ENCODE assay signal across 38 cellular contexts in genomic region chr1:241180569-241180968, GRCh38.
"Had no signal": no experiment of that assay in that cellular context is flagged by ENCODE, and none has a peak within 500 bp of the region (broad histone marks: within the 10 kb centered on the region; RNA-seq: fewer than 3 reads in every experiment).

No MANE protein-coding gene starts in this region.

- H3K9me3 Mint-ChIP-seq: brain had no signal

- H3K9me3 ChIP-seq: adrenal gland, ascending aorta, body of pancreas, breast epithelium had no signal

- ATAC-seq: activated naive CD4-positive, alpha-beta T cell treated with anti-CD3 and anti-CD28 coated beads, Interleukin-2, amount 50 U/mL, for 72 hours; activated naive CD8-positive, alpha-beta T cell treated with anti-CD3 and anti-CD28 coated beads, Interleukin-2, amount 50 U/mL, for 24 hours; activated T-cell treated with anti-CD3 and anti-CD28 coated beads, Interleukin-2, amount 50 U/mL, for 4 hours; activated T-cell treated with anti-CD3 and anti-CD28 coated beads, Interleukin-2, amount 50 U/mL, for 72 hours; activated T-helper 17 cell treated with anti-CD3 and anti-CD28 coated beads, Interleukin-2, amount 50 U/mL, for 72 hours; body of pancreas had no signal

- H3K27ac ChIP-seq: adrenal gland, ascending aorta, body of pancreas, brain microvascular endothelial cell, breast epithelium, cardiac muscle cell had no signal

- H3K4me3 Mint-ChIP-seq: activated naive CD4-positive, alpha-beta T cell treated with anti-CD3 and anti-CD28 coated beads for 36 hours; activated naive CD4-positive, alpha-beta T cell treated with anti-CD3 and anti-CD28 coated beads, Interleukin-2, amount 10 ng/mL, durations not matched to agents 7 days and 5 days; activated naive CD4-positive, alpha-beta T cell treated with anti-CD3 and anti-CD28 coated beads, Interleukin-2, amount 50 U/mL, for 24 hours; activated naive CD8-positive, alpha-beta T cell; activated naive CD8-positive, alpha-beta T cell treated with anti-CD3 and anti-CD28 coated beads for 36 hours; activated naive CD8-positive, alpha-beta T cell treated with anti-CD3 and anti-CD28 coated beads, Interleukin-2, amount 10 ng/mL, durations not matched to agents 7 days and 5 days; activated naive CD8-positive, alpha-beta T cell treated with anti-CD3 and anti-CD28 coated beads, Interleukin-2, amount 50 U/mL, for 24 hours; activated T-cell treated with anti-CD3 and anti-CD28 coated beads, Interleukin-2, amount 50 U/mL, for 24 hours; activated T-cell treated with anti-CD3 and anti-CD28 coated beads, Interleukin-2, amount 50 U/mL, for 4 hours; activated T-cell treated with anti-CD3 and anti-CD28 coated beads, Interleukin-2, amount 50 U/mL, for 72 hours; activated T-helper 1 cell treated with anti-CD3 and anti-CD28 coated beads, Interleukin-12 subunit alpha, Interleukin-12 subunit beta, Interleukin-2, Interleukin-4 antibody, amounts not matched to agents 30 ng/mL and 10 ng/mL and 1 ng/mL, durations not matched to agents 14 hours and 24 hours and 36 hours; activated T-helper 17 cell treated with anti-CD3 and anti-CD28 coated beads, Interleukin-2, amount 50 U/mL, for 72 hours; brain; central memory CD8-positive, alpha-beta T cell had no signal

- H3K27me3 Mint-ChIP-seq: activated naive CD4-positive, alpha-beta T cell treated with anti-CD3 and anti-CD28 coated beads, Interleukin-2, amount 10 ng/mL, durations not matched to agents 7 days and 5 days; activated naive CD4-positive, alpha-beta T cell treated with anti-CD3 and anti-CD28 coated beads, Interleukin-2, amount 50 U/mL, for 24 hours; activated naive CD8-positive, alpha-beta T cell treated with anti-CD3 and anti-CD28 coated beads for 36 hours; activated naive CD8-positive, alpha-beta T cell treated with anti-CD3 and anti-CD28 coated beads, Interleukin-2, amount 10 ng/mL, durations not matched to agents 7 days and 5 days; activated naive CD8-positive, alpha-beta T cell treated with anti-CD3 and anti-CD28 coated beads, Interleukin-2, amount 50 U/mL, for 24 hours; activated T-cell treated with anti-CD3 and anti-CD28 coated beads, Interleukin-2, amount 50 U/mL, for 24 hours; activated T-helper 17 cell treated with anti-CD3 and anti-CD28 coated beads, Interleukin-2, amount 50 U/mL, for 72 hours; brain; central memory CD8-positive, alpha-beta T cell had no signal

- DNase-seq: activated effector memory CD4-positive, alpha-beta T cell treated with anti-CD3 and anti-CD28 coated beads, Interleukin-2, amount 50 U/mL, for 16 hours; activated effector memory CD4-positive, alpha-beta T cell treated with Interleukin-2 at 50 U/mL for 16 hours; activated gamma-delta T cell; activated gamma-delta T cell treated with Interleukin-2 at 50 U/mL for 16 hours; activated naive CD4-positive, alpha-beta T cell; activated naive CD4-positive, alpha-beta T cell treated with anti-CD3 and anti-CD28 coated beads for 36 hours; activated naive CD4-positive, alpha-beta T cell treated with anti-CD3 and anti-CD28 coated beads, Interleukin-2, amount 10 ng/mL, durations not matched to agents 7 days and 5 days; activated naive CD4-positive, alpha-beta T cell treated with anti-CD3 and anti-CD28 coated beads, Interleukin-2, amount 50 U/mL, for 16 hours; activated naive CD4-positive, alpha-beta T cell treated with Interleukin-2 at 50 U/mL for 16 hours; activated naive CD8-positive, alpha-beta T cell treated with anti-CD3 and anti-CD28 coated beads for 36 hours; activated naive CD8-positive, alpha-beta T cell treated with anti-CD3 and anti-CD28 coated beads, Interleukin-2, amount 10 ng/mL, durations not matched to agents 7 days and 5 days; activated naive CD8-positive, alpha-beta T cell treated with anti-CD3 and anti-CD28 coated beads, Interleukin-2, amount 50 U/mL, for 24 hours; activated T-cell treated with anti-CD3 and anti-CD28 coated beads, Interleukin-2, amount 50 U/mL, for 1 hour; activated T-cell treated with anti-CD3 and anti-CD28 coated beads, Interleukin-2, amount 50 U/mL, for 24 hours; activated T-cell treated with anti-CD3 and anti-CD28 coated beads, Interleukin-2, amount 50 U/mL, for 4 hours; activated T-cell treated with anti-CD3 and anti-CD28 coated beads, Interleukin-2, amount 50 U/mL, for 48 hours; activated T-cell treated with anti-CD3 and anti-CD28 coated beads, Interleukin-2, amount 50 U/mL, for 72 hours; adrenal gland; amniotic stem cell; amygdala; anterior cingulate cortex; aorta; body of pancreas; brain microvascular endothelial cell; caudate nucleus; central memory CD4-positive, alpha-beta T cell; cerebellar nuclear complex had no signal

- H3K27ac Mint-ChIP-seq: activated naive CD4-positive, alpha-beta T cell treated with anti-CD3 and anti-CD28 coated beads for 36 hours; activated naive CD4-positive, alpha-beta T cell treated with anti-CD3 and anti-CD28 coated beads, Interleukin-2, amount 10 ng/mL, durations not matched to agents 7 days and 5 days; activated naive CD4-positive, alpha-beta T cell treated with anti-CD3 and anti-CD28 coated beads, Interleukin-2, amount 50 U/mL, for 24 hours; activated naive CD4-positive, alpha-beta T cell treated with anti-CD3 and anti-CD28 coated beads, Interleukin-2, amount 50 U/mL, for 72 hours; activated naive CD8-positive, alpha-beta T cell; activated naive CD8-positive, alpha-beta T cell treated with anti-CD3 and anti-CD28 coated beads for 36 hours; activated naive CD8-positive, alpha-beta T cell treated with anti-CD3 and anti-CD28 coated beads, Interleukin-2, amount 10 ng/mL, durations not matched to agents 7 days and 5 days; activated naive CD8-positive, alpha-beta T cell treated with anti-CD3 and anti-CD28 coated beads, Interleukin-2, amount 50 U/mL, for 24 hours; activated T-cell treated with anti-CD3 and anti-CD28 coated beads, Interleukin-2, amount 50 U/mL, for 24 hours; activated T-cell treated with anti-CD3 and anti-CD28 coated beads, Interleukin-2, amount 50 U/mL, for 72 hours; activated T-helper 1 cell treated with anti-CD3 and anti-CD28 coated beads, Interleukin-12 subunit alpha, Interleukin-12 subunit beta, Interleukin-2, Interleukin-4 antibody, amounts not matched to agents 30 ng/mL and 10 ng/mL and 1 ng/mL, durations not matched to agents 14 hours and 24 hours and 36 hours; activated T-helper 17 cell treated with anti-CD3 and anti-CD28 coated beads, Interleukin-2, amount 50 U/mL, for 72 hours; activated T-helper 2 cell treated with anti-CD3 and anti-CD28 coated beads, Interferon-gamma antibody, Interleukin-2, Interleukin-4, amounts not matched to agents 10 μg/mL and 5 μg/mL and 100 μg/mL, durations not matched to agents 14 hours and 24 hours and 36 hours; brain had no signal

- H3K4me3 ChIP-seq: adrenal gland, ascending aorta, body of pancreas, breast epithelium, cardiac muscle cell had no signal

- H3K4me1 Mint-ChIP-seq: activated naive CD4-positive, alpha-beta T cell treated with anti-CD3 and anti-CD28 coated beads, Interleukin-2, amount 10 ng/mL, durations not matched to agents 7 days and 5 days; activated naive CD4-positive, alpha-beta T cell treated with anti-CD3 and anti-CD28 coated beads, Interleukin-2, amount 50 U/mL, for 24 hours; activated naive CD8-positive, alpha-beta T cell treated with anti-CD3 and anti-CD28 coated beads for 36 hours; activated naive CD8-positive, alpha-beta T cell treated with anti-CD3 and anti-CD28 coated beads, Interleukin-2, amount 10 ng/mL, durations not matched to agents 7 days and 5 days; activated naive CD8-positive, alpha-beta T cell treated with anti-CD3 and anti-CD28 coated beads, Interleukin-2, amount 50 U/mL, for 24 hours; activated T-helper 17 cell treated with anti-CD3 and anti-CD28 coated beads, Interleukin-2, amount 50 U/mL, for 72 hours; brain; central memory CD8-positive, alpha-beta T cell had no signal

- H3K4me1 ChIP-seq: adrenal gland, ascending aorta, body of pancreas, breast epithelium had no signal

- H3K36me3 Mint-ChIP-seq: activated naive CD4-positive, alpha-beta T cell treated with anti-CD3 and anti-CD28 coated beads, Interleukin-2, amount 10 ng/mL, durations not matched to agents 7 days and 5 days; activated naive CD4-positive, alpha-beta T cell treated with anti-CD3 and anti-CD28 coated beads, Interleukin-2, amount 50 U/mL, for 24 hours; activated naive CD4-positive, alpha-beta T cell treated with anti-CD3 and anti-CD28 coated beads, Interleukin-2, amount 50 U/mL, for 72 hours; activated naive CD8-positive, alpha-beta T cell; activated naive CD8-positive, alpha-beta T cell treated with anti-CD3 and anti-CD28 coated beads for 36 hours; activated naive CD8-positive, alpha-beta T cell treated with anti-CD3 and anti-CD28 coated beads, Interleukin-2, amount 10 ng/mL, durations not matched to agents 7 days and 5 days; brain had no signal

- H3K36me3 ChIP-seq: adrenal gland, ascending aorta, brain microvascular endothelial cell, breast epithelium, cardiac muscle cell had no signal
